Comparison of ENCODE assay signal across 15 cellular contexts in the genomic region with DNA sequence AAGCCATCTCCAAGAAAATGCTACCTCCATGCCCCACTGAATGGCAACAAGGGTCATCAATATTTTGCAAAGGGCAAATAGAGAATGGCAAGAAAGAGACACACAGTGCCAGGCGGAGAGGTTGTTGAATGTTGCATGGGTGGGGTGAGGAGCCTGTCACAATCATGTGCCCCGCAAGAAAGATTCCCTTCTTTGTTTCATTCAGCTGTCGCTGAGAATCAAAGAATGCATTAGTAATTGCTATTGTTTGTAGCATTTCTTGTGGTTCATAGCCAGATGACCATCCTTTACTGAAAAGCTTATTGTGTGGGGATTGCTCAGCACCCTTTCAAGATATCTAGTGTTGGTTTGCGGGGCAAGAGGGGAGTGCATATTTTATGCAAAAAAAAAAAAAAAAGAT.
DNase-seq lines count a peak whose midpoint lies in the region; ATAC-seq and TF ChIP-seq lines count a peak whose summit lies in the region.
"Had no signal": no experiment of that assay in that cellular context is flagged by ENCODE, and none has a peak within 500 bp of the region (broad histone marks: within the 10 kb centered on the region; RNA-seq: fewer than 3 reads in every experiment).

No MANE protein-coding gene starts in this region.

- H3K9me3 ChIP-seq in right cardiac atrium (ENCODE audit: control insufficient read depth, low read length) = no peaks in the 10 kb centered on the region

- no peaks in the 10 kb centered on the region for H3K27me3 ChIP-seq in GM23338 (ENCODE audit: insufficient read depth)
- no peaks in the 10 kb centered on the region for H3K27me3 ChIP-seq in right cardiac atrium (ENCODE audit: control insufficient read depth, insufficient read depth)

- ATAC-seq in GM23338 = no peak
- ATAC-seq in right cardiac atrium = no peak

- peaks cover 6% of the 10 kb centered on the region; the same call in 1 of the 2 replicates for H3K9me2 ChIP-seq in GM23338 (ENCODE audit: insufficient read depth)

- H3F3A ChIP-seq in GM23338 (replicated peaks; ENCODE audit: low read depth) = no peaks in the 10 kb centered on the region

- no peak overlapping the region for H3K27ac ChIP-seq in GM23338 (ENCODE audit: low read depth)
- no peak overlapping the region for H3K27ac ChIP-seq in right cardiac atrium (ENCODE audit: low read length)
- H3K27ac ChIP-seq: PC-9 had no signal

- H3K4me2 ChIP-seq in GM23338 = no peak overlapping the region
- H3K4me2 ChIP-seq: PC-9 had no signal

- H3K9me3 Mint-ChIP-seq in GM23338 = no peaks in the 10 kb centered on the region
- H3K9me3 Mint-ChIP-seq: HFFc6 had no signal

- no peaks in the 10 kb centered on the region for H3K79me2 ChIP-seq in GM23338 (replicated peaks; ENCODE audit: insufficient read depth)

- H3K4me1 ChIP-seq in GM23338 (ENCODE audit: insufficient read depth) = 0 out of 2 replicates have a peak, but pooled peaks cover 4% of the 10 kb centered on the region
- H3K4me1 ChIP-seq in right cardiac atrium (ENCODE audit: control insufficient read depth, insufficient read depth, low read length) = no peaks in the 10 kb centered on the region

- DNase-seq in GM23338 (ENCODE audit: low spot score) = no peak
- DNase-seq in foreskin melanocyte = peak; percentile 69
- DNase-seq in myocyte (ENCODE audit: low read depth) = peak; percentile 49
- DNase-seq in superior temporal gyrus (ENCODE audit: extremely low spot score) = peak; percentile 96
- no peak for DNase-seq in DMS153 treated with DMSO at 0.1 percent for 48 hours (lab: John Stamatoyannopoulos, UW; ENCODE audit: unreplicated experiment)
- DNase-seq in AG20443 (ENCODE audit: low spot score) = no peak
- no peak for DNase-seq in right cardiac atrium
- no peak for DNase-seq in GOT3 (lab: John Stamatoyannopoulos, UW)
- DNase-seq: GF-D8, HFFc6, KG1, NCI-H1105, NCI-H1694 treated with DMSO at 0.1 percent for 48 hours, NCI-H446, PC-9 had no signal

- no peak for TF ChIP-seq CTCF in GM23338 (conservative IDR thresholded peaks at IDR 0.05; ENCODE audit: low read depth in 2 of 2)

- no peak overlapping the region for H3K4me3 Mint-ChIP-seq in GM23338
- H3K4me3 Mint-ChIP-seq: HFFc6 had no signal

- H3K4me3 ChIP-seq in GM23338 (no peak overlapping the region), right cardiac atrium (ENCODE audit: low read length) (no peak overlapping the region)
- H3K4me3 ChIP-seq: PC-9 had no signal

- intact Hi-C loops in right cardiac atrium (cut with DNase I) = no loop called here

- no peaks in the 10 kb centered on the region for H3K36me3 Mint-ChIP-seq in GM23338 (ENCODE audit: low read depth)

- no peaks in the 10 kb centered on the region for H4K20me1 ChIP-seq in GM23338 (replicated peaks; ENCODE audit: insufficient read depth)

- peaks cover 18% of the 10 kb centered on the region for H3K4me1 Mint-ChIP-seq in GM23338

- H3K36me3 ChIP-seq in GM23338 (ENCODE audit: insufficient read depth) = no peaks in the 10 kb centered on the region

- H2AFZ ChIP-seq in GM23338 = peak overlapping the region; percentile 23; the same call in 1 of the 2 replicates
- H2AFZ ChIP-seq: PC-9 had no signal

- no peak overlapping the region for H3K27ac Mint-ChIP-seq in GM23338
- H3K27ac Mint-ChIP-seq: HFFc6 had no signal

- 90% methylated on average over 4 of the region's 4 CpGs for WGBS in right cardiac atrium

- no peaks in the 10 kb centered on the region for H3K27me3 Mint-ChIP-seq in GM23338 (ENCODE audit: insufficient read depth, low read depth, poor library complexity)

TF ChIP-seq in GM23338, 12 proteins besides CTCF, POLR2A, EP300 and RAD21 (continues in another document):
- TF ChIP-seq JUNB (IDR thresholded peaks at IDR 0.05; ENCODE audit: unreplicated experiment) = no peak
- TF ChIP-seq NANOG (IDR thresholded peaks at IDR 0.05; ENCODE audit: borderline replicate concordance) = no peak
- no peak for TF ChIP-seq EZH2phosphoT487 (IDR thresholded peaks at IDR 0.05; ENCODE audit: unreplicated experiment)
- TF ChIP-seq, protein P1, sequence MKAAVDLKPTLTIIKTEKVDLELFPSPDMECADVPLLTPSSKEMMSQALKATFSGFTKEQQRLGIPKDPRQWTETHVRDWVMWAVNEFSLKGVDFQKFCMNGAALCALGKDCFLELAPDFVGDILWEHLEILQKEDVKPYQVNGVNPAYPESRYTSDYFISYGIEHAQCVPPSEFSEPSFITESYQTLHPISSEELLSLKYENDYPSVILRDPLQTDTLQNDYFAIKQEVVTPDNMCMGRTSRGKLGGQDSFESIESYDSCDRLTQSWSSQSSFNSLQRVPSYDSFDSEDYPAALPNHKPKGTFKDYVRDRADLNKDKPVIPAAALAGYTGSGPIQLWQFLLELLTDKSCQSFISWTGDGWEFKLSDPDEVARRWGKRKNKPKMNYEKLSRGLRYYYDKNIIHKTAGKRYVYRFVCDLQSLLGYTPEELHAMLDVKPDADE (IDR thresholded peaks at IDR 0.05) = no peak
- no peak for TF ChIP-seq ZNF114 (CRISPR knock-in tag; IDR thresholded peaks at IDR 0.05)
- no peak for TF ChIP-seq POLR2AphosphoS5 (IDR thresholded peaks at IDR 0.05; ENCODE audit: low read depth)
- TF ChIP-seq, protein P2, sequence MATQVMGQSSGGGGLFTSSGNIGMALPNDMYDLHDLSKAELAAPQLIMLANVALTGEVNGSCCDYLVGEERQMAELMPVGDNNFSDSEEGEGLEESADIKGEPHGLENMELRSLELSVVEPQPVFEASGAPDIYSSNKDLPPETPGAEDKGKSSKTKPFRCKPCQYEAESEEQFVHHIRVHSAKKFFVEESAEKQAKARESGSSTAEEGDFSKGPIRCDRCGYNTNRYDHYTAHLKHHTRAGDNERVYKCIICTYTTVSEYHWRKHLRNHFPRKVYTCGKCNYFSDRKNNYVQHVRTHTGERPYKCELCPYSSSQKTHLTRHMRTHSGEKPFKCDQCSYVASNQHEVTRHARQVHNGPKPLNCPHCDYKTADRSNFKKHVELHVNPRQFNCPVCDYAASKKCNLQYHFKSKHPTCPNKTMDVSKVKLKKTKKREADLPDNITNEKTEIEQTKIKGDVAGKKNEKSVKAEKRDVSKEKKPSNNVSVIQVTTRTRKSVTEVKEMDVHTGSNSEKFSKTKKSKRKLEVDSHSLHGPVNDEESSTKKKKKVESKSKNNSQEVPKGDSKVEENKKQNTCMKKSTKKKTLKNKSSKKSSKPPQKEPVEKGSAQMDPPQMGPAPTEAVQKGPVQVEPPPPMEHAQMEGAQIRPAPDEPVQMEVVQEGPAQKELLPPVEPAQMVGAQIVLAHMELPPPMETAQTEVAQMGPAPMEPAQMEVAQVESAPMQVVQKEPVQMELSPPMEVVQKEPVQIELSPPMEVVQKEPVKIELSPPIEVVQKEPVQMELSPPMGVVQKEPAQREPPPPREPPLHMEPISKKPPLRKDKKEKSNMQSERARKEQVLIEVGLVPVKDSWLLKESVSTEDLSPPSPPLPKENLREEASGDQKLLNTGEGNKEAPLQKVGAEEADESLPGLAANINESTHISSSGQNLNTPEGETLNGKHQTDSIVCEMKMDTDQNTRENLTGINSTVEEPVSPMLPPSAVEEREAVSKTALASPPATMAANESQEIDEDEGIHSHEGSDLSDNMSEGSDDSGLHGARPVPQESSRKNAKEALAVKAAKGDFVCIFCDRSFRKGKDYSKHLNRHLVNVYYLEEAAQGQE (IDR thresholded peaks at IDR 0.05; ENCODE audit: unreplicated experiment) = no peak
- no peak for TF ChIP-seq STAT1 (IDR thresholded peaks at IDR 0.05; ENCODE audit: unreplicated experiment)
- TF ChIP-seq CREB1 (CRISPR knock-in tag; IDR thresholded peaks at IDR 0.05; ENCODE audit: low read depth) = no peak

Comparison
In these comparisons a context has a peak if more than half of its experiments do, and no peak if none do; other contexts are left out.
1. DNase-seq: peak in foreskin melanocyte (single experiment), myocyte (single experiment) and superior temporal gyrus (single experiment); none in GM23338 (single experiment), DMS153 treated with DMSO at 0.1 percent for 48 hours (single experiment), AG20443 (single experiment), right cardiac atrium (0 of 3) and GOT3 (single experiment).